ENCODE assay signal across 16 cellular contexts in genomic region chr11:119907122-119907933, GRCh38.
DNase-seq lines count a peak whose midpoint lies in the region; ATAC-seq, FAIRE-seq and TF ChIP-seq lines count a peak whose summit lies in the region.
"Had no signal": no experiment of that assay in that cellular context is flagged by ENCODE, and none has a peak within 500 bp of the region (broad histone marks: within the 10 kb centered on the region; RNA-seq: fewer than 3 reads in every experiment).

No MANE protein-coding gene starts in this region.

- FAIRE-seq in pancreas (lab: Jason Lieb, UNC) = no peak
- FAIRE-seq: endothelial cell of umbilical vein had no signal

- no peaks in the 10 kb centered on the region for H3K36me3 ChIP-seq in esophagus squamous epithelium
- H3K36me3 ChIP-seq in pancreas = no peaks in the 10 kb centered on the region

- no peak for TF ChIP-seq POLR2A in esophagus squamous epithelium (IDR thresholded peaks at IDR 0.05)

- ATAC-seq in pancreas (peak; percentile 85 to 91 (median 90)), GM21423 (IDR thresholded peaks at IDR 0.05; ENCODE audit: unreplicated experiment) (no peak)
- ATAC-seq: activated CD4-positive, alpha-beta T cell treated with anti-CD3 and anti-CD28 coated beads for 36 hours; PC-3 had no signal

- TF ChIP-seq CTCF in C4-2B (conservative IDR thresholded peaks at IDR 0.05) (no peak), esophagus squamous epithelium (IDR thresholded peaks at IDR 0.05) (no peak), pancreas (IDR thresholded peaks at IDR 0.05) (no peak), GM10248 (IDR thresholded peaks at IDR 0.05; ENCODE audit: control extremely low read depth, extremely low read depth, low read depth, missing control alignments) (no peak)

- DNase-seq in NCI-H146 treated with DMSO at 0.1 percent for 48 hours (lab: John Stamatoyannopoulos, UW; ENCODE audit: unreplicated experiment) (peak; percentile 86), esophagus squamous epithelium (lab: John Stamatoyannopoulos, UW) (no peak), pancreas (peak in 5 of 6 donors; percentile 66 to 77 (median 72)), GM10248 (ENCODE audit: extremely low spot score) (no peak), NCI-H2107 treated with DMSO at 0.1 percent for 48 hours (lab: John Stamatoyannopoulos, UW; ENCODE audit: unreplicated experiment) (no peak), cortex of kidney (lab: John Stamatoyannopoulos, UW) (no peak)
- DNase-seq: activated CD4-positive, alpha-beta T cell treated with anti-CD3 and anti-CD28 coated beads for 36 hours; activated naive CD8-positive, alpha-beta T cell treated with anti-CD3 and anti-CD28 coated beads, Interleukin-2, amount 10 ng/mL, durations not matched to agents 7 days and 5 days; activated T-cell treated with anti-CD3 and anti-CD28 coated beads, Interleukin-2, amount 50 U/mL, for 1 hour; DMS79 treated with DMSO at 0.1 percent for 48 hours; PC-3; T-helper 1 cell had no signal

- intact Hi-C loops in esophagus squamous epithelium (cut with DNase I) = no loop called here
- intact Hi-C loops in pancreas (cut with DNase I) = no loop called here

- H3K4me3 ChIP-seq in esophagus squamous epithelium (peak overlapping the region in 1 of 4 donors; percentile 12), pancreas (no peak overlapping the region)
- H3K4me3 ChIP-seq: smooth muscle cell had no signal

- CTCF ChIA-PET in GM10248 (lab: Yijun Ruan, JAX) = no interaction called here

- WGBS in esophagus squamous epithelium, 2 donors = 46 to 55% methylated on average over 10 to 12 of the region's 12 CpGs
- 36 to 37% methylated on average over 12 of the region's 12 CpGs for WGBS in pancreas, 2 donors

- POLR2A ChIA-PET in GM10248 (lab: Yijun Ruan, JAX) = no interaction called here

- H3K4me1 ChIP-seq in esophagus squamous epithelium (peaks cover 5 to 68% (median 23%) of the 10 kb centered on the region in 3 donors), pancreas (peaks cover 12 to 37% (median 24%) of the 10 kb centered on the region in 3 donors)

- H3K27me3 ChIP-seq in esophagus squamous epithelium = peaks cover 0 to 29% (median 0%) of the 10 kb centered on the region in 4 donors
- H3K27me3 ChIP-seq in pancreas = no peaks in the 10 kb centered on the region

- H3K9me3 ChIP-seq in esophagus squamous epithelium (no peaks in the 10 kb centered on the region), pancreas (no peaks in the 10 kb centered on the region)

- peak overlapping the region; percentile 64 for H3K27ac ChIP-seq in C4-2B
- H3K27ac ChIP-seq in esophagus squamous epithelium = peak overlapping the region in 3 of 4 donors; percentile 57 to 84 (median 77)
- H3K27ac ChIP-seq in pancreas = peak overlapping the region; percentile 38 to 82 (median 71)

Comparison
In these comparisons a context has a peak if more than half of its experiments do, and no peak if none do; other contexts are left out.
1. DNase-seq: peak in NCI-H146 treated with DMSO at 0.1 percent for 48 hours (single experiment) and pancreas (5 of 6); none in esophagus squamous epithelium (single experiment), GM10248 (single experiment), NCI-H2107 treated with DMSO at 0.1 percent for 48 hours (single experiment) and cortex of kidney (single experiment).
2. Peak in every context shown above with its lines, with median percentiles within 50 percentile points of each other: H3K27ac ChIP-seq.